Comparison of ENCODE assay signal across 1 cellular context in the genomic region with DNA sequence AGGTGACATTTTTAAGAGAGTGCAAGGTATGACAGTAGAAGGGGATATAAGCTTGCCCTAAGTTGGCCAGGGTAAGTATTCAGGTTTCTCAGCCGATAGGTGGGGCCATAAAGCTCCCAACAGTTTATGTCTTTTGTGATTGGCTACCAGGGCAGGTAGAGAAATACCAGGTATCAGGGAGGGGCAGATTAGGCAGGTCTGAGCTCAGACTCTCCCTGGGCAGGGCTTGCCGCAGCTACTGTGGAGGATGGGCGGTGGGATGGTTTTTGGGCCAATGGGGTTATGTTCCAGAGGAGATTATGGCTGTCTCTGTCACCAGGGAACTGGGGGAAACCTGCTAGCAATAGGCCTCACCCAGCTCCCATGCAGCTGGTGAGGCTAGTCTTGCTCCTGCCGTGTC.
TF ChIP-seq lines count a peak whose summit lies in the region.

No MANE protein-coding gene starts in this region.

TF ChIP-seq in HCT116, 20 proteins besides CTCF, POLR2A, EP300 and RAD21 (continued from another document):
- TF ChIP-seq, protein P1, sequence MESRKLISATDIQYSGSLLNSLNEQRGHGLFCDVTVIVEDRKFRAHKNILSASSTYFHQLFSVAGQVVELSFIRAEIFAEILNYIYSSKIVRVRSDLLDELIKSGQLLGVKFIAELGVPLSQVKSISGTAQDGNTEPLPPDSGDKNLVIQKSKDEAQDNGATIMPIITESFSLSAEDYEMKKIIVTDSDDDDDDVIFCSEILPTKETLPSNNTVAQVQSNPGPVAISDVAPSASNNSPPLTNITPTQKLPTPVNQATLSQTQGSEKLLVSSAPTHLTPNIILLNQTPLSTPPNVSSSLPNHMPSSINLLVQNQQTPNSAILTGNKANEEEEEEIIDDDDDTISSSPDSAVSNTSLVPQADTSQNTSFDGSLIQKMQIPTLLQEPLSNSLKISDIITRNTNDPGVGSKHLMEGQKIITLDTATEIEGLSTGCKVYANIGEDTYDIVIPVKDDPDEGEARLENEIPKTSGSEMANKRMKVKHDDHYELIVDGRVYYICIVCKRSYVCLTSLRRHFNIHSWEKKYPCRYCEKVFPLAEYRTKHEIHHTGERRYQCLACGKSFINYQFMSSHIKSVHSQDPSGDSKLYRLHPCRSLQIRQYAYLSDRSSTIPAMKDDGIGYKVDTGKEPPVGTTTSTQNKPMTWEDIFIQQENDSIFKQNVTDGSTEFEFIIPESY (IDR thresholded peaks at IDR 0.05; ENCODE audit: extremely low read depth, insufficient replicate concordance, low read length): no peak
- no peak for TF ChIP-seq CBX3 (IDR thresholded peaks at IDR 0.05; ENCODE audit: low read depth)
- no peak for TF ChIP-seq FOSL1 (IDR thresholded peaks at IDR 0.05; ENCODE audit: low read depth)
